In the genomic region with DNA sequence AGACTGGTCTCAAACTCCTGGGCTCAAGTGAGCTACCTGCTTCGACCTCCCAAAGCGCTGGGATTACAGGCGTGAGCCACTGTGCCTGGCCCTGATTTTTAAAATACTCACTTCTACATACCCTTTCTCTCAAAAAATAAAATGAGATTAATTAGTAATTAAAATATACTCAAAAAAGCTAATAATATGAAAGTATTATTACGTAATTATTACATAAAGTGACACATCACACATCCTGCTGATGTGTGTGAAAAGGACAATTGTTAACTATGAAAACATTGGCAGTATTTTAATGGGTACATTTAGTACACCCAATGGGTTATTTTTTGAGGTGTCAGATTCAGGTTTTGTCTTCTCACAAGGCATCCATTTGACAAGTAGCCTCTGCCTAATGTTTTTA, we compare ENCODE assay signal across 16 cellular contexts. TPM values are rescaled to one million over a fixed set of nuclear protein-coding genes. Genes with fewer than 3 reads are reported as not detected.
DNase-seq lines count a peak whose midpoint lies in the region; ATAC-seq and TF ChIP-seq lines count a peak whose summit lies in the region.
"Had no signal": no experiment of that assay in that cellular context is flagged by ENCODE, and none has a peak within 500 bp of the region (broad histone marks: within the 10 kb centered on the region; RNA-seq: fewer than 3 reads in every experiment).

No MANE protein-coding gene starts in this region.

- no peak overlapping the region for H3K4me3 Mint-ChIP-seq in stimulated activated naive B cell treated with anti-CD40 and anti-IgM and Interleukin-4, amounts not matched to agents 10 μg/mL and 1 μg/mL and 100 μg/mL, for 72 hours
- H3K4me3 Mint-ChIP-seq: B cell; CD4-positive, alpha-beta T cell; IgD-negative memory B cell had no signal

- no peaks in the 10 kb centered on the region for H3K36me3 Mint-ChIP-seq in stimulated activated naive B cell treated with anti-CD40 and anti-IgM and Interleukin-4, amounts not matched to agents 10 μg/mL and 1 μg/mL and 100 μg/mL, for 72 hours
- H3K36me3 Mint-ChIP-seq: IgD-negative memory B cell had no signal

- DNase-seq in gastrocnemius medialis (no peak), tibial artery (no peak), GM13977 (ENCODE audit: low spot score) (no peak)
- DNase-seq in stimulated activated naive B cell treated with anti-CD40 and anti-IgM and Interleukin-4, amounts not matched to agents 10 μg/mL and 1 μg/mL and 100 μg/mL, for 72 hours = no peak
- DNase-seq: 8988T; C1 segment of cervical spinal cord; Calu3; CD4-positive, alpha-beta T cell; DMS 273 treated with DMSO at 0.1 percent for 48 hours; GM23248; H7 had no signal

- no peak for ATAC-seq in gastrocnemius medialis
- no peak for ATAC-seq in stimulated activated naive B cell treated with anti-CD40 and anti-IgM and Interleukin-4, amounts not matched to agents 10 μg/mL and 1 μg/mL and 100 μg/mL, for 72 hours (replicated peaks)
- no peak for ATAC-seq in HG03097 (IDR thresholded peaks at IDR 0.05; ENCODE audit: low FRiP score, unreplicated experiment)

- H3K27me3 ChIP-seq in esophagus (ENCODE audit: control insufficient read depth in 1 of 2, insufficient read depth in 2 of 2, low read length in 2 of 2) (no peaks in the 10 kb centered on the region), gastrocnemius medialis (no peaks in the 10 kb centered on the region), tibial artery (no peaks in the 10 kb centered on the region)

- H3K27me3 Mint-ChIP-seq in stimulated activated naive B cell treated with anti-CD40 and anti-IgM and Interleukin-4, amounts not matched to agents 10 μg/mL and 1 μg/mL and 100 μg/mL, for 72 hours = peaks cover 5 to 6% of the 10 kb centered on the region in 2 donors
- H3K27me3 Mint-ChIP-seq: B cell had no signal

- no peak for TF ChIP-seq POLR2A in gastrocnemius medialis (IDR thresholded peaks at IDR 0.05)

- peaks cover 5 to 11% of the 10 kb centered on the region in 2 donors for H3K4me1 ChIP-seq in esophagus (ENCODE audit: control insufficient read depth in 2 of 2, insufficient read depth in 2 of 2, low read length in 1 of 2)
- H3K4me1 ChIP-seq in gastrocnemius medialis = peaks cover 26 to 29% of the 10 kb centered on the region in 2 donors
- peaks cover 0 to 48% (median 28%) of the 10 kb centered on the region in 4 donors for H3K4me1 ChIP-seq in tibial artery

- H3K9me3 ChIP-seq in esophagus (ENCODE audit: control insufficient read depth in 2 of 2, insufficient read depth in 1 of 2, low read depth in 1 of 2, low read length in 1 of 2) (no peaks in the 10 kb centered on the region), gastrocnemius medialis (no peaks in the 10 kb centered on the region), tibial artery (no peaks in the 10 kb centered on the region)

- WGBS in esophagus, 2 donors = 91 to 93% methylated on average over 4 of the region's 4 CpGs

- no peaks in the 10 kb centered on the region for H3K9me3 Mint-ChIP-seq in stimulated activated naive B cell treated with anti-CD40 and anti-IgM and Interleukin-4, amounts not matched to agents 10 μg/mL and 1 μg/mL and 100 μg/mL, for 72 hours
- H3K9me3 Mint-ChIP-seq: CD4-positive, alpha-beta T cell; IgD-negative memory B cell had no signal

- in situ Hi-C loops in gastrocnemius medialis (cut with MboI; ENCODE audit: low sequenced_read_pairs in 4 of 4) = no loop called here
- in situ Hi-C loops in GM13977 (cut with MboI; ENCODE audit: low pct_unique_long_range_greater_than_20kb, low sequenced_read_pairs, unreplicated experiment) = no loop called here

- peak overlapping the region; percentile 99 for H3K27ac ChIP-seq in angular gyrus (ENCODE audit: low read depth, low read length)
- peak overlapping the region; percentile 5 to 54 for H3K27ac ChIP-seq in esophagus (ENCODE audit: low read depth in 2 of 2, low read length in 1 of 2)
- H3K27ac ChIP-seq in gastrocnemius medialis = peak overlapping the region in 3 of 4 donors; percentile 75 to 78 (median 76)
- peak overlapping the region; percentile 82 to 87 for H3K27ac ChIP-seq in tibial artery
- H3K27ac ChIP-seq: GM23248 had no signal

- TF ChIP-seq CTCF in gastrocnemius medialis (IDR thresholded peaks at IDR 0.05 in 4 of 5, conservative IDR thresholded peaks at IDR 0.05 in 1 of 5) (no peak), tibial artery (IDR thresholded peaks at IDR 0.05) (no peak), GM13977 (IDR thresholded peaks at IDR 0.05; ENCODE audit: extremely low read depth, insufficient read depth, missing control alignments) (no peak)

- H3K4me3 ChIP-seq in esophagus (ENCODE audit: low read depth in 1 of 2, low read length in 2 of 2) (no peak overlapping the region), gastrocnemius medialis (no peak overlapping the region), tibial artery (no peak overlapping the region)
- H3K4me3 ChIP-seq: GM23248 had no signal

- H3K36me3 ChIP-seq in esophagus (ENCODE audit: control insufficient read depth in 2 of 2, insufficient read depth in 2 of 2, low read length in 1 of 2) (no peaks in the 10 kb centered on the region), gastrocnemius medialis (no peaks in the 10 kb centered on the region), tibial artery (no peaks in the 10 kb centered on the region)

- no peak overlapping the region for H3K27ac Mint-ChIP-seq in stimulated activated naive B cell treated with anti-CD40 and anti-IgM and Interleukin-4, amounts not matched to agents 10 μg/mL and 1 μg/mL and 100 μg/mL, for 72 hours
- H3K27ac Mint-ChIP-seq: CD4-positive, alpha-beta T cell had no signal

- intact Hi-C loops in gastrocnemius medialis (cut with DNase I; ENCODE audit: low total_unique reads) = no loop called here
- intact Hi-C loops in tibial artery (cut with DNase I; ENCODE audit: low total_unique reads) = no loop called here

- peaks cover 9% of the 10 kb centered on the region in 2 donors for H3K4me1 Mint-ChIP-seq in stimulated activated naive B cell treated with anti-CD40 and anti-IgM and Interleukin-4, amounts not matched to agents 10 μg/mL and 1 μg/mL and 100 μg/mL, for 72 hours

RNA-seq across cellular contexts. Expression of gene MICAL3, which starts 21.4 kb away (rescaled TPM):
- 10 to 100 TPM in 1 of 2 donors, 1 to 10 TPM in 1; 6.2 to 13.3 TPM for polyA plus RNA-seq in esophagus
- total RNA-seq in gastrocnemius medialis = 1 to 10 TPM; 6.0 to 9.8 (median 8.1) TPM

RNA-seq across cellular contexts. Expression of gene PEX26, which starts 32.0 kb away (rescaled TPM):
- polyA plus RNA-seq in esophagus = 10 to 100 TPM; 13.5 to 15.0 TPM
- total RNA-seq in gastrocnemius medialis = 10 to 100 TPM; 16.4 to 24.7 (median 16.8) TPM

Comparison
In these comparisons a context has a peak if more than half of its experiments do, and no peak if none do; other contexts are left out.
1. H3K27ac ChIP-seq: peak in every context shown above with its lines; median percentile 99 in angular gyrus; 84 in tibial artery; 76 in gastrocnemius medialis; 30 in esophagus.